In the genomic region with DNA sequence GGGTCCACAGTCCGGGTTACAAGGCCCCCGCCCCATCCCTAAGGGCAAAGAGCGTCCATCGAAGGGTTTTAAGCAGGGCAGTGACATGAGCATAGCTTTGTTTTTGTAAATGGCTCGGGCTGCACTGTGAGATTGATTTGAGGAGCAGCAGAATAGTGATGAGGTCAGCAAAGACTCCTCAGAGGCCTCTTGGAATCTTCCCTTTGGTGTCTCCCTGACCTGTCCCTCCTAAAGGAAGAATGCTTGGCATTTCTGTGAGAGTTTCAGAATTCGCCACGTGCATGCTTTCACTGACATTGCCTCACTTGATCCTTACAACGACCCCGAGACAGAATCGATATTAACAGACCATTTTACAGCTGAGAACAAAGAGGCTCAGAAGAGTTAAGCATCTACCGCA, we compare ENCODE assay signal across 22 cellular contexts. TPM values are rescaled to one million over a fixed set of nuclear protein-coding genes. Genes with fewer than 3 reads are reported as not detected.
DNase-seq lines count a peak whose midpoint lies in the region; ATAC-seq, FAIRE-seq and TF ChIP-seq lines count a peak whose summit lies in the region.
"Had no signal": no experiment of that assay in that cellular context is flagged by ENCODE, and none has a peak within 500 bp of the region (broad histone marks: within the 10 kb centered on the region; RNA-seq: fewer than 3 reads in every experiment).

No MANE protein-coding gene starts in this region.

- H3K27me3 ChIP-seq in astrocyte (ENCODE audit: insufficient read depth, low read length) = peaks cover 35% of the 10 kb centered on the region
- H3K27me3 ChIP-seq: BE2C had no signal

- H4K20me1 ChIP-seq in astrocyte (ENCODE audit: insufficient read depth, low read length) = no peaks in the 10 kb centered on the region

- no peak overlapping the region for H3K9ac ChIP-seq in astrocyte (ENCODE audit: low read length)

- H3K79me2 ChIP-seq in astrocyte (ENCODE audit: insufficient read depth, low read length) = no peaks in the 10 kb centered on the region

- no peaks in the 10 kb centered on the region for H3K27me3 Mint-ChIP-seq in astrocyte (ENCODE audit: low read depth, unreplicated experiment)
- no peaks in the 10 kb centered on the region for H3K27me3 Mint-ChIP-seq in type B pancreatic cell
- H3K27me3 Mint-ChIP-seq: CD4-positive, CD25-positive, alpha-beta regulatory T cell had no signal

- peak overlapping the region; percentile 48 for H3K27ac Mint-ChIP-seq in astrocyte (ENCODE audit: unreplicated experiment)
- peak overlapping the region; percentile 97 for H3K27ac Mint-ChIP-seq in type B pancreatic cell
- H3K27ac Mint-ChIP-seq: CD4-positive, CD25-positive, alpha-beta regulatory T cell; H9 had no signal

- H3K36me3 ChIP-seq in astrocyte (ENCODE audit: insufficient read depth, low read length) = no peaks in the 10 kb centered on the region
- H3K36me3 ChIP-seq: BE2C had no signal

- no peaks in the 10 kb centered on the region for H3K4me1 ChIP-seq in astrocyte (ENCODE audit: insufficient read depth, low read length)
- H3K4me1 ChIP-seq: BE2C had no signal

- H2AFZ ChIP-seq in astrocyte (ENCODE audit: low read depth, low read length) = no peak overlapping the region

- no peaks in the 10 kb centered on the region for H3K9me3 ChIP-seq in astrocyte (ENCODE audit: insufficient read depth, low read depth, low read length)
- H3K9me3 ChIP-seq: BE2C had no signal

- H3K4me1 Mint-ChIP-seq in astrocyte (ENCODE audit: low read depth, unreplicated experiment) = peaks cover 17% of the 10 kb centered on the region
- H3K4me1 Mint-ChIP-seq in type B pancreatic cell (ENCODE audit: unreplicated experiment) = peaks cover 12% of the 10 kb centered on the region

- no peak overlapping the region for H3K4me3 Mint-ChIP-seq in astrocyte (ENCODE audit: unreplicated experiment)
- H3K4me3 Mint-ChIP-seq in type B pancreatic cell = peak overlapping the region; percentile 74
- H3K4me3 Mint-ChIP-seq: CD4-positive, CD25-positive, alpha-beta regulatory T cell; H9 had no signal

- peak; percentile 43 for DNase-seq in EL
- DNase-seq in astrocyte (ENCODE audit: low read depth) = no peak
- DNase-seq in kidney glomerular epithelial cell (lab: John Stamatoyannopoulos, UW) = peak; percentile 8
- DNase-seq in type B pancreatic cell (ENCODE audit: extremely low spot score, unreplicated experiment) = no peak
- no peak for DNase-seq in NCI-H345 (lab: John Stamatoyannopoulos, UW)
- no peak for DNase-seq in HuH-7.5 (ENCODE audit: low spot score)
- no peak for DNase-seq in frontal cortex (ENCODE audit: low spot score in 2 of 2)
- DNase-seq: BE2C; CD4-positive, CD25-positive, alpha-beta regulatory T cell; H9; KBM-7; NCI-H1105 treated with DMSO at 0.1 percent for 48 hours; NCI-H1694; NCI-H2081 treated with DMSO at 0.1 percent for 48 hours; NCI-H510A treated with DMSO at 0.1 percent for 48 hours; NCI-H774; SW 1271 had no signal

- ATAC-seq in HG02981 (IDR thresholded peaks at IDR 0.05; ENCODE audit: unreplicated experiment) = no peak
- ATAC-seq: Right ventricle myocardium inferior had no signal

- H3K4me3 ChIP-seq in astrocyte (ENCODE audit: insufficient read depth, low read depth, low read length) = no peak overlapping the region

- FAIRE-seq in astrocyte (lab: Jason Lieb, UNC) (no peak), frontal cortex (lab: Jason Lieb, UNC) (no peak)
- FAIRE-seq: GM12892, RCC 7860 had no signal

- H3K27ac ChIP-seq in astrocyte (ENCODE audit: low read depth, low read length) = no peak overlapping the region

- H3K9me3 Mint-ChIP-seq in astrocyte (ENCODE audit: unreplicated experiment) = peaks cover 8% of the 10 kb centered on the region
- H3K9me3 Mint-ChIP-seq in type B pancreatic cell = no peaks in the 10 kb centered on the region
- H3K9me3 Mint-ChIP-seq: CD4-positive, CD25-positive, alpha-beta regulatory T cell; H9 had no signal

- no peak overlapping the region for H3K4me2 ChIP-seq in astrocyte (ENCODE audit: low read length)

- TF ChIP-seq CTCF in astrocyte (IDR thresholded peaks at IDR 0.05; ENCODE audit: insufficient read depth, low read depth, low read length) (no peak), type B pancreatic cell (conservative IDR thresholded peaks at IDR 0.05) (no peak)

- peaks cover under 1% of the 10 kb centered on the region for H3K36me3 Mint-ChIP-seq in astrocyte (ENCODE audit: low read depth, unreplicated experiment)
- H3K36me3 Mint-ChIP-seq in type B pancreatic cell = no peaks in the 10 kb centered on the region

RNA-seq across cellular contexts. Expression of gene LAMP3, which starts 20.3 kb away (rescaled TPM):
- 0.67 and 1.5 TPM in 2 replicates for total RNA-seq in astrocyte
- total RNA-seq in type B pancreatic cell (ENCODE audit: low replicate concordance) = 6.9 and 22.1 TPM in 2 replicates
- total RNA-seq in frontal cortex = not detected
- total RNA-seq: OCI-LY7, Right ventricle myocardium inferior had no signal

RNA-seq across cellular contexts. Expression of gene MCCC1, which starts 42.9 kb away (rescaled TPM):
- 11.5 and 13.4 TPM in 2 replicates for total RNA-seq in astrocyte
- 40.9 and 58.1 TPM in 2 replicates for total RNA-seq in type B pancreatic cell (ENCODE audit: low replicate concordance)
- total RNA-seq in frontal cortex = 38.3 TPM

Comparison
In these comparisons a context has a peak if more than half of its experiments do, and no peak if none do; other contexts are left out.
1. DNase-seq: peak in EL (single experiment) and kidney glomerular epithelial cell (single experiment); none in astrocyte (single experiment), type B pancreatic cell (single experiment), NCI-H345 (single experiment), HuH-7.5 (single experiment) and frontal cortex (0 of 2).